In genomic region chr2:149332364-149332763, GRCh38 we compare ENCODE assay signal across 19 cellular contexts.
"Had no signal": no experiment of that assay in that cellular context is flagged by ENCODE, and none has a peak within 500 bp of the region (broad histone marks: within the 10 kb centered on the region; RNA-seq: fewer than 3 reads in every experiment).

No MANE protein-coding gene starts in this region.

- H3K4me1 Mint-ChIP-seq: central memory CD8-positive, alpha-beta T cell; memory B cell had no signal

- H3K27ac ChIP-seq: dorsolateral prefrontal cortex, heart left ventricle, left lung, lower lobe of right lung, ovary, tibial artery had no signal

- H3K4me3 Mint-ChIP-seq: central memory CD8-positive, alpha-beta T cell; memory B cell; naive B cell; stimulated activated memory B cell treated with anti-CD40 and anti-IgM and Interleukin-4, amounts not matched to agents 10 μg/mL and 1 μg/mL and 100 μg/mL, for 72 hours; stimulated activated naive CD8-positive, alpha-beta T cell treated with anti-CD3 and anti-CD28 coated beads, Interleukin-15, Interleukin-2, amounts not matched to agents 100 ng/mL and 50 ng/mL, for 24 hours had no signal

- H3K27me3 ChIP-seq: ovary had no signal

- H3K36me3 Mint-ChIP-seq: memory B cell; stimulated activated memory B cell treated with anti-CD40 and anti-IgM and Interleukin-4, amounts not matched to agents 10 μg/mL and 1 μg/mL and 100 μg/mL, for 72 hours had no signal

- H3K36me3 ChIP-seq: heart left ventricle, left lung, lower lobe of right lung, ovary, tibial artery had no signal

- H3K9me3 ChIP-seq: heart left ventricle, left lung, lower lobe of right lung, ovary, tibial artery had no signal

- H3K27ac Mint-ChIP-seq: memory B cell; naive B cell; stimulated activated memory B cell treated with anti-CD40 and anti-IgM and Interleukin-4, amounts not matched to agents 10 μg/mL and 1 μg/mL and 100 μg/mL, for 72 hours; stimulated activated naive CD8-positive, alpha-beta T cell treated with anti-CD3 and anti-CD28 coated beads, Interleukin-15, Interleukin-2, amounts not matched to agents 100 ng/mL and 50 ng/mL, for 24 hours had no signal

- DNase-seq: cortex of kidney; dorsolateral prefrontal cortex; effector CD8-positive, alpha-beta T cell; heart left ventricle; hypothalamus; islet precursor cell; left lung; lower lobe of right lung; midbrain; naive B cell; ovary; right cardiac atrium; stimulated activated CD4-positive, alpha-beta T cell treated with anti-CD3 and anti-CD28 coated beads, Interleukin-4, amount 100 ng/mL, for 1 hour; tibial artery had no signal

- H3K4me3 ChIP-seq: heart left ventricle, left lung, lower lobe of right lung, ovary, tibial artery had no signal

- ATAC-seq: esophagus mucosa; heart left ventricle; left lung; lower lobe of right lung; right cardiac atrium; stimulated activated memory B cell treated with anti-CD40 and anti-IgM and Interleukin-4, amounts not matched to agents 10 μg/mL and 1 μg/mL and 100 μg/mL, for 72 hours had no signal

- H3K9me3 Mint-ChIP-seq: central memory CD8-positive, alpha-beta T cell had no signal
